In the genomic region with DNA sequence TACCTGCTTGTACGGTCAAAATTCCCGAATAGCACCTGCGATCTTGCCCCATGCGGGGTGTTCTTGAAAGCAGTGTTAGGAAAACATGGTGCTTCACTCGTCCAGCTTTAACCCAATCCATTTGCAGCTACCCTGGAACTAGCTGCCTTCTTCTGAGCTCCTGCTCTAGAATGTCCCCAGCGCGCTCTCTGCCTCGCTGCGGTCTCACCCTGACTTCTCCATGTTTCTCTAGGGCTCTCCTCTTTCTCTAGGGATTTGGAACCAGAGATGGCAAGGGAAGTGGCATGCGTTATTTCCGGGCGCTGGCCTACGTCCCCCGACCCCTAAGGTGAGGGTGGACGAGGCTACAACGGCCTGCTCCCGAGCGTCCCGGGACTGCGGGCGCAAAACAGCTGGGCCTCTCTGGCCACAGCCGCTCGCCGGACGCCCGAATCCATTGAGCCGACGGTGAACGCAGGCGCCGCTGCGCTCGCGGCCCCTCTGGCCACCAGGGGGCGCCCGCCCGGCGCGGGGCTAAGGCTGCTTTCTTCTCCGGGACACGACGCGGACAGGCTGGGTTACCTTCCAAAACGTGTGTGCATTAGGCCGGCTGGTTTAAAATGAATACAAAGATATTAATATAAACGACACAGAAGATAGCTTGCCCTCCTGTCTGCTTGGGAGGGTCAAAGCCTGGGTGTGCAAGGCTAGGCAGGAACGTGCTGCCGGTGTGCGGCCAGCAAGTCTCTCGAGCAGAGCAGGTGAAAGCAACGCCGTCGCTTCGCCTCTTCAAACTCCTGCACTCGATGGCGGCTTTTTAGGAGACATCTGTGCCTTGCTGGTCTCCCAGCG, we compare ENCODE assay signal across 8 cellular contexts. TPM values are rescaled to one million over a fixed set of nuclear protein-coding genes. Genes with fewer than 3 reads are reported as not detected.
DNase-seq lines count a peak whose midpoint lies in the region; ATAC-seq and TF ChIP-seq lines count a peak whose summit lies in the region.

No MANE protein-coding gene starts in this region.

- H3K27ac ChIP-seq in SK-N-SH (ENCODE audit: low read depth in 2 of 2, low read length in 1 of 2) (peak overlapping the region; percentile 95 to 100; a peak in 3 of 4 replicates), heart left ventricle (peak overlapping the region; percentile 89 to 100 (median 98)), trophoblast cell (ENCODE audit: low read depth, low read length) (no peak overlapping the region), urinary bladder (ENCODE audit: low read depth) (peak overlapping the region; percentile 58)

- H3K18ac ChIP-seq in trophoblast cell (ENCODE audit: low read length): no peak overlapping the region

- H3K27me3 ChIP-seq in SK-N-SH (ENCODE audit: insufficient read depth) (no peaks in the 10 kb centered on the region), heart left ventricle (no peaks in the 10 kb centered on the region), trophoblast cell (ENCODE audit: insufficient read depth, low read length) (no peaks in the 10 kb centered on the region)

- H4K8ac ChIP-seq in trophoblast cell (ENCODE audit: low read depth, low read length): peak overlapping the region; percentile 31

- ATAC-seq in GM21529 (IDR thresholded peaks at IDR 0.05; ENCODE audit: unreplicated experiment): peak; percentile 49
- ATAC-seq in activated naive CD8-positive, alpha-beta T cell treated with anti-CD3 and anti-CD28 coated beads, Interleukin-2, amount 50 U/mL, for 24 hours: peak; percentile 57
- peak; percentile 24 to 59 (median 51) for ATAC-seq in heart left ventricle

- H4K20me1 ChIP-seq in SK-N-SH (ENCODE audit: insufficient read depth): peaks cover 25% of the 10 kb centered on the region

- no peak overlapping the region for H3K27ac Mint-ChIP-seq in activated naive CD8-positive, alpha-beta T cell treated with anti-CD3 and anti-CD28 coated beads, Interleukin-2, amount 50 U/mL, for 24 hours

- H2BK120ac ChIP-seq in trophoblast cell (ENCODE audit: insufficient read depth, low read length, poor library complexity): peak overlapping the region; percentile 62

- TF ChIP-seq RAD21 in Ishikawa (IDR thresholded peaks at IDR 0.05; ENCODE audit: low read depth): peak; percentile 62
- TF ChIP-seq RAD21 in SK-N-SH (IDR thresholded peaks at IDR 0.05; ENCODE audit: low read length): peak; percentile 80

- H2AFZ ChIP-seq in SK-N-SH (ENCODE audit: low read depth): peak overlapping the region; percentile 95
- peak overlapping the region; percentile 68 for H2AFZ ChIP-seq in trophoblast cell (ENCODE audit: insufficient read depth, low read length, poor library complexity)

- H3K4me1 ChIP-seq in SK-N-SH (ENCODE audit: control insufficient read depth in 1 of 2, insufficient read depth in 2 of 2, low read depth in 1 of 2, low read length in 1 of 2) (peaks cover 5 to 8% of the 10 kb centered on the region in 2 experiments; a peak in 3 of 4 replicates), heart left ventricle (peaks cover 0 to 30% (median 14%) of the 10 kb centered on the region in 12 donors), trophoblast cell (ENCODE audit: control insufficient read depth in 1 of 2, insufficient read depth in 2 of 2, low read length in 2 of 2) (peaks cover 0 to 3% of the 10 kb centered on the region in 2 experiments), urinary bladder (ENCODE audit: insufficient read depth) (no peaks in the 10 kb centered on the region)

- peaks cover 20% of the 10 kb centered on the region for H3K4me1 Mint-ChIP-seq in activated naive CD8-positive, alpha-beta T cell treated with anti-CD3 and anti-CD28 coated beads, Interleukin-2, amount 50 U/mL, for 24 hours

- no peak overlapping the region for H2AK5ac ChIP-seq in trophoblast cell (ENCODE audit: low read length)

- peak overlapping the region; percentile 82 for H4K91ac ChIP-seq in trophoblast cell (ENCODE audit: low read depth, low read length)

- H3K4me2 ChIP-seq in SK-N-SH (peak overlapping the region; percentile 96), trophoblast cell (ENCODE audit: low read length) (peak overlapping the region; percentile 83)

- H3K36me3 Mint-ChIP-seq in activated naive CD8-positive, alpha-beta T cell treated with anti-CD3 and anti-CD28 coated beads, Interleukin-2, amount 50 U/mL, for 24 hours (ENCODE audit: low read depth): no peaks in the 10 kb centered on the region

- no peak overlapping the region for H4K12ac ChIP-seq in trophoblast cell (ENCODE audit: low read depth, low read length)

- peak in 1 of 2 donors; percentile 51 for TF ChIP-seq POLR2A in heart left ventricle (IDR thresholded peaks at IDR 0.05)

- peaks cover 22% of the 10 kb centered on the region for H3K79me1 ChIP-seq in trophoblast cell (ENCODE audit: low read length)

- no peaks in the 10 kb centered on the region for H3K9me2 ChIP-seq in SK-N-SH

- H3K36me3 ChIP-seq in SK-N-SH (replicated peaks in 1 of 2; ENCODE audit: control insufficient read depth in 1 of 2, insufficient read depth in 2 of 2, low read length in 1 of 2) (peaks cover 5 to 8% of the 10 kb centered on the region in 2 experiments), heart left ventricle (peaks cover 0 to 3% (median 0%) of the 10 kb centered on the region in 9 donors), trophoblast cell (ENCODE audit: control insufficient read depth in 1 of 2, insufficient read depth in 2 of 2, low read length in 2 of 2) (no peaks in the 10 kb centered on the region), urinary bladder (ENCODE audit: insufficient read depth) (no peaks in the 10 kb centered on the region)

- no peak overlapping the region for H3K4ac ChIP-seq in trophoblast cell (ENCODE audit: low read depth, low read length)

- TF ChIP-seq EP300 in Ishikawa (IDR thresholded peaks at IDR 0.05; ENCODE audit: borderline replicate concordance) (no peak; the same call in 1 of the 2 replicates), SK-N-SH (IDR thresholded peaks at IDR 0.05; ENCODE audit: borderline replicate concordance in 1 of 2, low read depth in 1 of 2, low read length in 1 of 2) (no peak)

- H3F3A ChIP-seq in SK-N-SH (replicated peaks; ENCODE audit: insufficient read depth): peaks cover 19% of the 10 kb centered on the region

- H2BK12ac ChIP-seq in trophoblast cell (ENCODE audit: low read length): peak overlapping the region; percentile 32

- WGBS in SK-N-SH (ENCODE audit: low lambda C conversion rate): 48% methylated on average over 23 of the region's 57 CpGs
- 2 to 3% (median 2%) methylated on average over 44 to 57 of the region's 57 CpGs for WGBS in heart left ventricle, 4 donors
- no CpG with 5 or more reads among the region's 57 CpGs for WGBS in trophoblast cell (ENCODE audit: extremely low coverage, insufficient coverage, insufficient read length)
- WGBS in urinary bladder: 3% methylated on average over 57 of the region's 57 CpGs

- POLR2A ChIA-PET in SK-N-SH (lab: Yijun Ruan, JAX): interaction anchor here (0.9 kb wide), 1 partner anchor 793 kb away, joined by 3 read pairs; no protein-coding TSS in a partner anchor

- H3K9me3 ChIP-seq in SK-N-SH: no peaks in the 10 kb centered on the region
- no peaks in the 10 kb centered on the region for H3K9me3 ChIP-seq in heart left ventricle
- no peaks in the 10 kb centered on the region for H3K9me3 ChIP-seq in trophoblast cell (ENCODE audit: insufficient read depth, low read depth, low read length)

- H3K9me3 Mint-ChIP-seq in activated naive CD8-positive, alpha-beta T cell treated with anti-CD3 and anti-CD28 coated beads, Interleukin-2, amount 50 U/mL, for 24 hours: no peaks in the 10 kb centered on the region

- H3K4me3 Mint-ChIP-seq in activated naive CD8-positive, alpha-beta T cell treated with anti-CD3 and anti-CD28 coated beads, Interleukin-2, amount 50 U/mL, for 24 hours: peak overlapping the region; percentile 69

- peak overlapping the region; percentile 62 for H3K14ac ChIP-seq in trophoblast cell (ENCODE audit: low read length)

- no peak overlapping the region for H3K23ac ChIP-seq in trophoblast cell (ENCODE audit: low read length)

- DNase-seq in DMS53 treated with DMSO at 0.1 percent for 48 hours (lab: John Stamatoyannopoulos, UW; ENCODE audit: unreplicated experiment): peak; percentile 8
- peak; percentile 84 for DNase-seq in SK-N-SH
- peak; percentile 81 for DNase-seq in activated naive CD8-positive, alpha-beta T cell treated with anti-CD3 and anti-CD28 coated beads, Interleukin-2, amount 50 U/mL, for 24 hours
- DNase-seq in heart left ventricle: peak; percentile 85 to 95 (median 90)
- DNase-seq in trophoblast cell: peak; percentile 70 to 94

- peak overlapping the region; percentile 10 for H2BK5ac ChIP-seq in trophoblast cell (ENCODE audit: low read depth, low read length, poor library complexity)

- peaks cover 38% of the 10 kb centered on the region for H3K27me3 Mint-ChIP-seq in activated naive CD8-positive, alpha-beta T cell treated with anti-CD3 and anti-CD28 coated beads, Interleukin-2, amount 50 U/mL, for 24 hours

- CTCF ChIA-PET in SK-N-SH (lab: Yijun Ruan, JAX): interaction anchor here (0.6 to 4.3 kb wide), 54 partner anchors 13 to 1049 kb away, joined by 3 to 44 read pairs (median 4); no protein-coding TSS in a partner anchor

- H3K9ac ChIP-seq in SK-N-SH (peak overlapping the region; percentile 95), trophoblast cell (ENCODE audit: low read length) (peak overlapping the region; percentile 45)

- H3K79me2 ChIP-seq in SK-N-SH (ENCODE audit: insufficient read depth): peaks cover 32% of the 10 kb centered on the region
- H3K79me2 ChIP-seq in trophoblast cell (ENCODE audit: control insufficient read depth, insufficient read depth, low read length, poor library complexity): peaks cover 23% of the 10 kb centered on the region

- TF ChIP-seq CTCF in SK-N-SH (IDR thresholded peaks at IDR 0.05) (peak; percentile 85), heart left ventricle (IDR thresholded peaks at IDR 0.05) (peak; percentile 96 to 100 (median 99))

- intact Hi-C loops in heart left ventricle (cut with DNase I): loop anchor here in 8 of 10 donors (2.0 to 10.0 kb wide), 17 partner anchors 132 to 935 kb away; partner anchors contain the start of gene RBM26 (in 1 of the 8)

- peak overlapping the region; percentile 65 to 76 for H3K4me3 ChIP-seq in SK-N-SH (ENCODE audit: low read depth in 2 of 2, low read length in 1 of 2)
- peak overlapping the region; percentile 69 to 97 (median 94) for H3K4me3 ChIP-seq in heart left ventricle
- peak overlapping the region; percentile 67 for H3K4me3 ChIP-seq in trophoblast cell (ENCODE audit: low read depth, low read length)
- peak overlapping the region; percentile 89 for H3K4me3 ChIP-seq in urinary bladder (ENCODE audit: low read depth, low read length)

TF ChIP-seq in Ishikawa, 13 proteins besides CTCF, POLR2A, EP300 and RAD21 (continues in another document):
- no peak for TF ChIP-seq TCF12 (IDR thresholded peaks at IDR 0.05; ENCODE audit: low read depth)

TF ChIP-seq in SK-N-SH, 30 proteins besides CTCF, POLR2A, EP300 and RAD21 (continues in another document):
- peak; percentile 44; the same call in 1 of the 2 replicates for TF ChIP-seq YY1 (IDR thresholded peaks at IDR 0.05; ENCODE audit: low read depth)
- no peak for TF ChIP-seq FOXJ3 (CRISPR knock-in tag; IDR thresholded peaks at IDR 0.05)
- no peak for TF ChIP-seq TCF12 (IDR thresholded peaks at IDR 0.05)

RNA-seq across cellular contexts. Expression of gene SPRY2, which starts 1.8 kb away (rescaled TPM):
- polyA plus RNA-seq in SK-N-SH (2012; rRNA removed) (115 and 122 TPM in 2 replicates), heart left ventricle (10 to 100 TPM; 18.0 to 38.7 TPM), urinary bladder (54.5 TPM)
- polyA plus RNA-seq in SK-N-SH (2012; cell fraction: cytosol; rRNA removed): 117 and 141 TPM in 2 replicates
- 55.4 and 69.3 TPM in 2 replicates for polyA plus RNA-seq in SK-N-SH (2012; cell fraction: nucleus; rRNA removed)
- total RNA-seq in heart left ventricle (10 to 100 TPM; 27.9 to 48.6 (median 31.7) TPM), urinary bladder (34.9 TPM)
- polyA plus RNA-seq in trophoblast cell (2013): 25.2 and 27.9 TPM in 2 replicates

Comparison
In these comparisons a context has a peak if more than half of its experiments do, and no peak if none do; other contexts are left out.
1. DNase-seq: peak in every context shown above with its lines; median percentile 90 in heart left ventricle; 84 in SK-N-SH; 82 in trophoblast cell; 81 in activated naive CD8-positive, alpha-beta T cell treated with anti-CD3 and anti-CD28 coated beads, Interleukin-2, amount 50 U/mL, for 24 hours; 8 in DMS53 treated with DMSO at 0.1 percent for 48 hours.